18 cellular contexts compared by ENCODE assay signal in genomic region chr11:64654958-64655541, GRCh38.
DNase-seq lines count a peak whose midpoint lies in the region; ATAC-seq, FAIRE-seq and TF ChIP-seq lines count a peak whose summit lies in the region.
"Had no signal": no experiment of that assay in that cellular context is flagged by ENCODE, and none has a peak within 500 bp of the region (broad histone marks: within the 10 kb centered on the region; RNA-seq: fewer than 3 reads in every experiment).

No MANE protein-coding gene starts in this region.

- H3K36me3 Mint-ChIP-seq in stimulated activated memory B cell treated with anti-CD40 and anti-IgM and Interleukin-4, amounts not matched to agents 10 μg/mL and 1 μg/mL and 100 μg/mL, for 72 hours, result no peaks in the 10 kb centered on the region
- H3K36me3 Mint-ChIP-seq: CD8-positive, alpha-beta T cell had no signal

- H3K18ac ChIP-seq in H1 (ENCODE audit: extremely low read depth, low read length), result no peak overlapping the region

- TF ChIP-seq EP300 in H1 (IDR thresholded peaks at IDR 0.05; ENCODE audit: borderline replicate concordance in 1 of 2, low read depth in 2 of 2, low read length in 2 of 2), result no peak

- H3K4me3 Mint-ChIP-seq in stimulated activated memory B cell treated with anti-CD40 and anti-IgM and Interleukin-4, amounts not matched to agents 10 μg/mL and 1 μg/mL and 100 μg/mL, for 72 hours, result peak overlapping the region; percentile 4
- H3K4me3 Mint-ChIP-seq: activated naive CD8-positive, alpha-beta T cell treated with anti-CD3 and anti-CD28 coated beads, Interleukin-2, amount 50 U/mL, for 24 hours; CD8-positive, alpha-beta T cell; T-helper 1 cell treated with Interleukin-12 subunit alpha and Interleukin-12 subunit beta and Interleukin-4 antibody, amounts not matched to agents 30 μg/mL and 1 μg/mL, for 36 hours had no signal

- no peak overlapping the region for H2BK20ac ChIP-seq in H1 (ENCODE audit: low read length)

- H3K27ac ChIP-seq in OCI-LY3 (ENCODE audit: low read length), result peak overlapping the region; percentile 83
- no peak overlapping the region for H3K27ac ChIP-seq in H1 (ENCODE audit: low read depth, low read length)
- H3K27ac ChIP-seq: psoas muscle had no signal

- H3K4me2 ChIP-seq in OCI-LY3 (ENCODE audit: low read length) (peak overlapping the region; percentile 89), H1 (ENCODE audit: insufficient read depth in 1 of 2, low read depth in 2 of 2, low read length in 2 of 2) (no peak overlapping the region)

- TF ChIP-seq CTCF in OCI-LY3 (IDR thresholded peaks at IDR 0.05; ENCODE audit: low read depth, low read length), result no peak
- no peak for TF ChIP-seq CTCF in H1 (IDR thresholded peaks at IDR 0.05; ENCODE audit: control extremely low read depth in 1 of 3, insufficient read depth in 1 of 3, low read depth in 1 of 3, low read length in 3 of 3)

- H3K27ac Mint-ChIP-seq in stimulated activated memory B cell treated with anti-CD40 and anti-IgM and Interleukin-4, amounts not matched to agents 10 μg/mL and 1 μg/mL and 100 μg/mL, for 72 hours, result peak overlapping the region; percentile 61
- H3K27ac Mint-ChIP-seq: activated naive CD8-positive, alpha-beta T cell treated with anti-CD3 and anti-CD28 coated beads, Interleukin-2, amount 50 U/mL, for 24 hours; CD8-positive, alpha-beta T cell; T-helper 1 cell treated with Interleukin-12 subunit alpha and Interleukin-12 subunit beta and Interleukin-4 antibody, amounts not matched to agents 30 μg/mL and 1 μg/mL, for 36 hours had no signal

- POLR2A ChIA-PET in H1 (lab: Charles Lee; ENCODE audit: partially characterized antibody), result no interaction called here

- in situ Hi-C loops in KBM-7 (cut with MboI; ENCODE audit: low pct_unique_long_range_greater_than_20kb, low sequenced_read_pairs), result no loop called here

- H2BK15ac ChIP-seq in H1 (ENCODE audit: low read length), result peak overlapping the region; percentile 76; the same call in 1 of the 2 replicates

- H4K5ac ChIP-seq in H1 (ENCODE audit: insufficient read length, low read depth, low read length), result no peak overlapping the region

- no peak for FAIRE-seq in H1 (lab: Jason Lieb, UNC)
- FAIRE-seq: GM19239 had no signal

- H4K91ac ChIP-seq in H1 (replicated peaks; ENCODE audit: insufficient read length, low read length), result no peak overlapping the region

- no peak overlapping the region for H4K8ac ChIP-seq in H1 (ENCODE audit: extremely low read depth, insufficient read depth, low read length)

- H3K4me3 ChIP-seq in OCI-LY3 (ENCODE audit: low read length) (peak overlapping the region; percentile 63), H1 (ENCODE audit: extremely low read depth in 1 of 4, insufficient read depth in 2 of 4, low read depth in 3 of 4, low read length in 4 of 4) (no peak overlapping the region)
- H3K4me3 ChIP-seq: gastrocnemius medialis, psoas muscle, tibial nerve had no signal

- H3K27me3 ChIP-seq in OCI-LY3 (ENCODE audit: low read depth, low read length) (no peaks in the 10 kb centered on the region), H1 (replicated peaks in 1 of 4; ENCODE audit: control insufficient read depth in 3 of 4, extremely low read depth in 1 of 4, insufficient read depth in 3 of 4, low read length in 3 of 4) (peaks cover 0 to 4% (median 1%) of the 10 kb centered on the region in 4 experiments; a peak in 3 of 7 replicates)
- H3K27me3 ChIP-seq: gastrocnemius medialis, tibial nerve had no signal

- H3K27me3 Mint-ChIP-seq in stimulated activated memory B cell treated with anti-CD40 and anti-IgM and Interleukin-4, amounts not matched to agents 10 μg/mL and 1 μg/mL and 100 μg/mL, for 72 hours, result peaks cover 10% of the 10 kb centered on the region

- peak; percentile 89 for ATAC-seq in stimulated activated memory B cell treated with anti-CD40 and anti-IgM and Interleukin-4, amounts not matched to agents 10 μg/mL and 1 μg/mL and 100 μg/mL, for 72 hours
- ATAC-seq in GM21717 (IDR thresholded peaks at IDR 0.05; ENCODE audit: unreplicated experiment) (no peak), HG02870 (IDR thresholded peaks at IDR 0.05; ENCODE audit: unreplicated experiment) (no peak)
- ATAC-seq: activated naive CD8-positive, alpha-beta T cell treated with anti-CD3 and anti-CD28 coated beads, Interleukin-2, amount 50 U/mL, for 24 hours; CD8-positive, alpha-beta T cell; gastrocnemius medialis; psoas muscle had no signal

- H2BK12ac ChIP-seq in H1 (ENCODE audit: low read depth, low read length), result no peak overlapping the region

- no peaks in the 10 kb centered on the region for H3K79me1 ChIP-seq in H1 (ENCODE audit: low read depth, low read length)

- peaks cover 34% of the 10 kb centered on the region for H3K4me1 Mint-ChIP-seq in stimulated activated memory B cell treated with anti-CD40 and anti-IgM and Interleukin-4, amounts not matched to agents 10 μg/mL and 1 μg/mL and 100 μg/mL, for 72 hours

- no peak overlapping the region for H3K23ac ChIP-seq in H1 (ENCODE audit: insufficient read length)

- TF ChIP-seq RAD21 in H1 (IDR thresholded peaks at IDR 0.05 in 1 of 2, conservative IDR thresholded peaks at IDR 0.05 in 1 of 2; ENCODE audit: low read depth in 2 of 2, low read length in 2 of 2), result no peak

- H3K4me1 ChIP-seq in OCI-LY3 (ENCODE audit: low read length) (peaks cover 41% of the 10 kb centered on the region), H1 (replicated peaks in 1 of 4; ENCODE audit: control insufficient read depth in 3 of 4, insufficient read depth in 4 of 4, low read length in 3 of 4) (peaks cover 0 to 10% (median 2%) of the 10 kb centered on the region in 4 experiments; a peak in 3 of 7 replicates)
- H3K4me1 ChIP-seq: psoas muscle had no signal

- no peak for TF ChIP-seq POLR2A in H1 (IDR thresholded peaks at IDR 0.05; ENCODE audit: control extremely low read depth in 1 of 2, low read depth in 2 of 2, low read length in 2 of 2)

- peak overlapping the region; percentile 43; the same call in 1 of the 2 replicates for H2AFZ ChIP-seq in OCI-LY3 (ENCODE audit: low read depth, low read length)
- H2AFZ ChIP-seq in H1 (ENCODE audit: low read length), result no peak overlapping the region

- H4K20me1 ChIP-seq in OCI-LY3 (ENCODE audit: insufficient read depth, low read length), result no peaks in the 10 kb centered on the region
- H4K20me1 ChIP-seq in H1 (replicated peaks in 1 of 2; ENCODE audit: control insufficient read depth in 1 of 2, insufficient read depth in 2 of 2, low read length in 2 of 2), result no peaks in the 10 kb centered on the region

- no peak overlapping the region for H2BK120ac ChIP-seq in H1 (replicated peaks; ENCODE audit: low read depth, low read length)

- H3K9me3 Mint-ChIP-seq in stimulated activated memory B cell treated with anti-CD40 and anti-IgM and Interleukin-4, amounts not matched to agents 10 μg/mL and 1 μg/mL and 100 μg/mL, for 72 hours, result no peaks in the 10 kb centered on the region
- H3K9me3 Mint-ChIP-seq: activated naive CD8-positive, alpha-beta T cell treated with anti-CD3 and anti-CD28 coated beads, Interleukin-2, amount 50 U/mL, for 24 hours; CD8-positive, alpha-beta T cell; T-helper 1 cell treated with Interleukin-12 subunit alpha and Interleukin-12 subunit beta and Interleukin-4 antibody, amounts not matched to agents 30 μg/mL and 1 μg/mL, for 36 hours had no signal

- H3K14ac ChIP-seq in H1 (ENCODE audit: insufficient read length), result no peak overlapping the region

- H3K36me3 ChIP-seq in OCI-LY3 (replicated peaks; ENCODE audit: low read depth, low read length) (no peaks in the 10 kb centered on the region), H1 (ENCODE audit: control insufficient read depth in 2 of 4, insufficient read depth in 4 of 4, low read length in 3 of 4) (no peaks in the 10 kb centered on the region)
- H3K36me3 ChIP-seq: gastrocnemius medialis, tibial nerve had no signal

- H3K4ac ChIP-seq in H1 (replicated peaks; ENCODE audit: insufficient read length, low read depth, low read length), result no peak overlapping the region

- no peak overlapping the region for H2AK5ac ChIP-seq in H1 (ENCODE audit: low read depth, low read length)

- H2BK5ac ChIP-seq in H1 (ENCODE audit: low read depth, low read length), result no peak overlapping the region

- no peaks in the 10 kb centered on the region for H3K79me2 ChIP-seq in OCI-LY3 (ENCODE audit: low read length)
- H3K79me2 ChIP-seq in H1 (ENCODE audit: control insufficient read depth in 1 of 2, insufficient read depth in 2 of 2, low read length in 2 of 2), result no peaks in the 10 kb centered on the region

- no peaks in the 10 kb centered on the region; the same call in 1 of the 2 replicates for H3K23me2 ChIP-seq in H1 (ENCODE audit: low read depth, low read length)

- peak overlapping the region; percentile 57; the same call in 1 of the 2 replicates for H3K9ac ChIP-seq in OCI-LY3 (ENCODE audit: low read length)
- no peak overlapping the region for H3K9ac ChIP-seq in H1 (replicated peaks in 1 of 4; ENCODE audit: extremely low read depth in 1 of 4, low read depth in 3 of 4, low read length in 3 of 4)

- WGBS in H1 (ENCODE audit: extremely low coverage in 1 of 2, insufficient coverage in 1 of 2, insufficient read length in 1 of 2, insufficient replicate concordance in 2 of 2, low coverage in 1 of 2, low lambda C conversion rate in 2 of 2, missing lambda C conversion rate in 1 of 2), 2 experiments, result 91% methylated on average over 12 of the region's 13 CpGs; no CpG with 5 or more reads in 1 of the 2 experiments

- CTCF ChIA-PET in H1 (lab: Charles Lee; ENCODE audit: partially characterized antibody), result interaction anchor here (0.7 to 15.7 kb wide), 22 partner anchors 10 to 412 kb away, joined by 3 to 201 read pairs (median 4); no protein-coding TSS in a partner anchor

- no peaks in the 10 kb centered on the region for H3K9me3 ChIP-seq in OCI-LY3 (ENCODE audit: insufficient read depth, low read length)
- H3K9me3 ChIP-seq in H1 (ENCODE audit: insufficient read depth in 2 of 2, low read depth in 1 of 2, low read length in 1 of 2), result no peaks in the 10 kb centered on the region
- H3K9me3 ChIP-seq: gastrocnemius medialis, psoas muscle, tibial nerve had no signal

- H3K56ac ChIP-seq in H1 (replicated peaks; ENCODE audit: insufficient read length, low read depth, low read length), result no peak overlapping the region

- peak; percentile 83 for DNase-seq in KBM-7
- no peak for DNase-seq in H1 (ENCODE audit: low read depth in 1 of 2, low spot score in 2 of 2)
- DNase-seq in COLO668 (lab: John Stamatoyannopoulos, UW; ENCODE audit: unreplicated experiment), result no peak
- DNase-seq: activated CD4-positive, alpha-beta T cell treated with anti-CD3 and anti-CD28 coated beads for 48 hours; activated naive CD8-positive, alpha-beta T cell treated with anti-CD3 and anti-CD28 coated beads, Interleukin-2, amount 50 U/mL, for 24 hours; activated T-cell treated with anti-CD3 and anti-CD28 coated beads, Interleukin-2, amount 50 U/mL, for 48 hours; CD8-positive, alpha-beta T cell; central memory CD4-positive, alpha-beta T cell; gastrocnemius medialis; NCI-H446; psoas muscle had no signal

TF ChIP-seq in H1, 55 proteins besides CTCF, POLR2A, EP300 and RAD21 (continues in another document):
- TF ChIP-seq JUN (IDR thresholded peaks at IDR 0.05; ENCODE audit: low read depth, low read length) (no peak), E2F6 (IDR thresholded peaks at IDR 0.05) (no peak)
